Comparison of ENCODE assay signal across 14 cellular contexts in genomic region chr4:1708581-1708980, GRCh38. TPM values are rescaled to one million over a fixed set of nuclear protein-coding genes. Genes with fewer than 3 reads are reported as not detected.
DNase-seq lines count a peak whose midpoint lies in the region; ATAC-seq, FAIRE-seq and TF ChIP-seq lines count a peak whose summit lies in the region.
"Had no signal": no experiment of that assay in that cellular context is flagged by ENCODE, and none has a peak within 500 bp of the region (broad histone marks: within the 10 kb centered on the region; RNA-seq: fewer than 3 reads in every experiment).

No MANE protein-coding gene starts in this region.

- BruUV-seq in endothelial cell of umbilical vein (replicated peaks; lab: Mats Ljungman, UMichigan) = no TSS peak

- ATAC-seq in activated T-cell treated with anti-CD3 and anti-CD28 coated beads, Interleukin-2, amount 50 U/mL, for 4 hours = no peak
- ATAC-seq in stimulated activated effector memory CD8-positive, alpha-beta T cell treated with anti-CD3 and anti-CD28 coated beads, Interleukin-12 subunit alpha, Interleukin-12 subunit beta, amount 100 ng/mL, for 72 hours = no peak
- no peak for ATAC-seq in GM21528 (IDR thresholded peaks at IDR 0.05; ENCODE audit: low FRiP score, unreplicated experiment)

- H3K36me3 ChIP-seq in endothelial cell of umbilical vein (ENCODE audit: control insufficient read depth in 2 of 2, extremely low read depth in 1 of 2, insufficient read depth in 2 of 2, low read length in 2 of 2) = peaks cover 4 to 5% of the 10 kb centered on the region in 2 experiments

- H3K4me3 ChIP-seq in endothelial cell of umbilical vein (replicated peaks in 1 of 3; ENCODE audit: insufficient read depth in 1 of 3, low read depth in 1 of 3, low read length in 3 of 3) = no peak overlapping the region
- H3K4me3 ChIP-seq: SJSA1 had no signal

- no peaks in the 10 kb centered on the region for H3K27me3 Mint-ChIP-seq in activated T-cell treated with anti-CD3 and anti-CD28 coated beads, Interleukin-2, amount 50 U/mL, for 4 hours (ENCODE audit: low read depth)

- H3K4me2 ChIP-seq in endothelial cell of umbilical vein (ENCODE audit: insufficient read depth, low read length) = no peak overlapping the region

- FAIRE-seq in endothelial cell of umbilical vein (lab: Jason Lieb, UNC) = peak; percentile 15

- no peak overlapping the region for H3K9ac ChIP-seq in endothelial cell of umbilical vein (replicated peaks; ENCODE audit: extremely low read depth, insufficient read depth, low read length)

- no peak overlapping the region for H3K27ac ChIP-seq in endothelial cell of umbilical vein (ENCODE audit: insufficient read depth, low read depth, low read length)
- H3K27ac ChIP-seq: SJSA1 had no signal

- H3K4me1 ChIP-seq in endothelial cell of umbilical vein (ENCODE audit: control insufficient read depth, extremely low read depth, insufficient read depth, low read length) = peaks cover 16% of the 10 kb centered on the region

- no peaks in the 10 kb centered on the region for H3K9me3 Mint-ChIP-seq in activated T-cell treated with anti-CD3 and anti-CD28 coated beads, Interleukin-2, amount 50 U/mL, for 4 hours
- no peaks in the 10 kb centered on the region for H3K9me3 Mint-ChIP-seq in stimulated activated effector memory CD8-positive, alpha-beta T cell treated with anti-CD3 and anti-CD28 coated beads, Interleukin-12 subunit alpha, Interleukin-12 subunit beta, amount 100 ng/mL, for 72 hours

- no peaks in the 10 kb centered on the region for H3K9me3 ChIP-seq in endothelial cell of umbilical vein (replicated peaks; ENCODE audit: control insufficient read depth, insufficient read depth, low read length)
- H3K9me3 ChIP-seq: SJSA1 had no signal

- DNase-seq in activated T-cell treated with anti-CD3 and anti-CD28 coated beads, Interleukin-2, amount 50 U/mL, for 4 hours = no peak
- DNase-seq in activated T-cell treated with anti-CD3 and anti-CD28 coated beads, Interleukin-2, amount 50 U/mL, for 1 hour = no peak
- DNase-seq in endothelial cell of umbilical vein (ENCODE audit: low read depth, low spot score) (no peak), amygdala (lab: John Stamatoyannopoulos, UW) (no peak), nucleus accumbens (lab: John Stamatoyannopoulos, UW) (no peak)
- DNase-seq in stimulated activated effector memory CD8-positive, alpha-beta T cell treated with anti-CD3 and anti-CD28 coated beads, Interleukin-12 subunit alpha, Interleukin-12 subunit beta, amount 100 ng/mL, for 72 hours (ENCODE audit: low spot score in 2 of 2) = no peak
- DNase-seq: DMS153; mammary epithelial cell; NCI-H2081 treated with DMSO at 0.1 percent for 48 hours; NK-92 treated with Interleukin-12 subunit alpha and Interleukin-12 subunit beta, amount 100 ng/mL, for 24 hours; substantia nigra had no signal

- H3K27me3 ChIP-seq in endothelial cell of umbilical vein (ENCODE audit: control insufficient read depth in 2 of 2, insufficient read depth in 2 of 2, low read length in 2 of 2) = no peaks in the 10 kb centered on the region
- H3K27me3 ChIP-seq: SJSA1 had no signal

- CTCF ChIA-PET in endothelial cell of umbilical vein (lab: Charles Lee) = interaction anchor here (0.6 to 3.9 kb wide), 5 partner anchors 15 to 615 kb away, joined by 3 to 49 read pairs (median 4); no protein-coding TSS in a partner anchor

- H4K20me1 ChIP-seq in endothelial cell of umbilical vein (replicated peaks; ENCODE audit: control insufficient read depth, extremely low read depth, insufficient read depth, low read length) = no peaks in the 10 kb centered on the region

- no peak overlapping the region for H2AFZ ChIP-seq in endothelial cell of umbilical vein (ENCODE audit: low read depth, low read length)

- TF ChIP-seq CTCF in endothelial cell of umbilical vein (IDR thresholded peaks at IDR 0.05; ENCODE audit: extremely low read depth in 1 of 2, insufficient read depth in 1 of 2, low read depth in 1 of 2, low read length in 2 of 2) = no peak

- peak overlapping the region; percentile 94 for H3K27ac Mint-ChIP-seq in stimulated activated effector memory CD8-positive, alpha-beta T cell treated with anti-CD3 and anti-CD28 coated beads, Interleukin-12 subunit alpha, Interleukin-12 subunit beta, amount 100 ng/mL, for 72 hours

- H3K4me1 Mint-ChIP-seq in activated T-cell treated with anti-CD3 and anti-CD28 coated beads, Interleukin-2, amount 50 U/mL, for 4 hours (ENCODE audit: low read depth) = peaks cover 47% of the 10 kb centered on the region
- H3K4me1 Mint-ChIP-seq in stimulated activated effector memory CD8-positive, alpha-beta T cell treated with anti-CD3 and anti-CD28 coated beads, Interleukin-12 subunit alpha, Interleukin-12 subunit beta, amount 100 ng/mL, for 72 hours = peaks cover 44% of the 10 kb centered on the region

- dilution Hi-C loops in endothelial cell of umbilical vein (cut with MboI; ENCODE audit: extremely low pct_ligation_motif_present, low sequenced_read_pairs) = no loop called here

- no peaks in the 10 kb centered on the region for H3K9me1 ChIP-seq in endothelial cell of umbilical vein (replicated peaks; ENCODE audit: control insufficient read depth, extremely low read depth, insufficient read depth, low read length)

- H3K36me3 Mint-ChIP-seq in activated T-cell treated with anti-CD3 and anti-CD28 coated beads, Interleukin-2, amount 50 U/mL, for 4 hours (ENCODE audit: insufficient read depth) = peaks cover 36% of the 10 kb centered on the region
- H3K36me3 Mint-ChIP-seq in stimulated activated effector memory CD8-positive, alpha-beta T cell treated with anti-CD3 and anti-CD28 coated beads, Interleukin-12 subunit alpha, Interleukin-12 subunit beta, amount 100 ng/mL, for 72 hours = peaks cover 94% of the 10 kb centered on the region

- intact Hi-C loops in endothelial cell of umbilical vein (cut with micrococcal nuclease) = no loop called here

- H3K79me2 ChIP-seq in endothelial cell of umbilical vein (ENCODE audit: control insufficient read depth, insufficient read depth, low read length) = peaks cover 81% of the 10 kb centered on the region

- peak overlapping the region; percentile 40 for H3K4me3 Mint-ChIP-seq in activated T-cell treated with anti-CD3 and anti-CD28 coated beads, Interleukin-2, amount 50 U/mL, for 4 hours
- H3K4me3 Mint-ChIP-seq in stimulated activated effector memory CD8-positive, alpha-beta T cell treated with anti-CD3 and anti-CD28 coated beads, Interleukin-12 subunit alpha, Interleukin-12 subunit beta, amount 100 ng/mL, for 72 hours = peak overlapping the region; percentile 98

- TF ChIP-seq POLR2A in endothelial cell of umbilical vein (IDR thresholded peaks at IDR 0.05; ENCODE audit: low read depth, low read length) = no peak

- POLR2A ChIA-PET in endothelial cell of umbilical vein (lab: Charles Lee) = interaction anchor here (0.6 kb wide), 1 partner anchor 34 kb away, joined by 7 read pairs; no protein-coding TSS in a partner anchor

RNA-seq across cellular contexts. Expression of gene SLBP, which starts 3.5 kb away (rescaled TPM):
- 100 to 1,000 TPM; 131 to 171 (median 147) TPM for total RNA-seq in activated T-cell treated with anti-CD3 and anti-CD28 coated beads, Interleukin-2, amount 50 U/mL, for 4 hours
- 70.9 TPM for polyA plus RNA-seq in PFSK-1 (2012; ENCODE audit: insufficient read length, low read depth)
- 62.7 and 63.1 TPM in 2 replicates for total RNA-seq in endothelial cell of umbilical vein
- polyA plus RNA-seq in endothelial cell of umbilical vein = 41.2 and 48.3 TPM in 2 replicates
- 57.1 and 65.0 TPM in 2 replicates for polyA plus RNA-seq in endothelial cell of umbilical vein (2011; cell fraction: cytosol; rRNA removed)
- 37.7 and 48.4 TPM in 2 replicates for polyA plus RNA-seq in endothelial cell of umbilical vein (2011; cell fraction: nucleus; rRNA removed)
- 53.0 and 69.2 TPM in 2 replicates for polyA plus RNA-seq in endothelial cell of umbilical vein (2012)
- 27.3 and 28.7 TPM in 2 replicates for polyA minus RNA-seq in endothelial cell of umbilical vein
- polyA minus RNA-seq in endothelial cell of umbilical vein (2011; cell fraction: cytosol; rRNA and poly(A)+ RNA removed) = 42.8 TPM
- 12.9 and 13.2 TPM in 2 replicates for polyA minus RNA-seq in endothelial cell of umbilical vein (2011; cell fraction: nucleus; rRNA and poly(A)+ RNA removed)

RNA-seq across cellular contexts. Expression of gene TMEM129, which starts 12.5 kb away (rescaled TPM):
- total RNA-seq in activated T-cell treated with anti-CD3 and anti-CD28 coated beads, Interleukin-2, amount 50 U/mL, for 4 hours = 10 to 100 TPM; 17.4 to 21.8 (median 17.6) TPM
- 32.5 TPM for polyA plus RNA-seq in PFSK-1 (2012; ENCODE audit: insufficient read length, low read depth)
- total RNA-seq in endothelial cell of umbilical vein = 23.2 and 24.8 TPM in 2 replicates
- 33.2 and 53.7 TPM in 2 replicates for polyA plus RNA-seq in endothelial cell of umbilical vein
- 19.8 and 29.5 TPM in 2 replicates for polyA plus RNA-seq in endothelial cell of umbilical vein (2011; cell fraction: cytosol; rRNA removed)
- polyA plus RNA-seq in endothelial cell of umbilical vein (2011; cell fraction: nucleus; rRNA removed) = 22.0 and 24.0 TPM in 2 replicates
- polyA plus RNA-seq in endothelial cell of umbilical vein (2012) = 11.7 and 14.3 TPM in 2 replicates
- 15.1 and 18.8 TPM in 2 replicates for polyA minus RNA-seq in endothelial cell of umbilical vein
- polyA minus RNA-seq in endothelial cell of umbilical vein (2011; cell fraction: cytosol; rRNA and poly(A)+ RNA removed) = 10.2 TPM
- 7.0 and 9.7 TPM in 2 replicates for polyA minus RNA-seq in endothelial cell of umbilical vein (2011; cell fraction: nucleus; rRNA and poly(A)+ RNA removed)

RNA-seq across cellular contexts. Expression of gene TACC3, which starts 12.7 kb away (rescaled TPM):
- 10 to 100 TPM; 53.1 to 75.0 (median 69.3) TPM for total RNA-seq in activated T-cell treated with anti-CD3 and anti-CD28 coated beads, Interleukin-2, amount 50 U/mL, for 4 hours
- polyA plus RNA-seq in PFSK-1 (2012; ENCODE audit: insufficient read length, low read depth) = 72.0 TPM
- 123 and 135 TPM in 2 replicates for total RNA-seq in endothelial cell of umbilical vein
- 41.2 and 54.5 TPM in 2 replicates for polyA plus RNA-seq in endothelial cell of umbilical vein
- 56.0 and 64.2 TPM in 2 replicates for polyA plus RNA-seq in endothelial cell of umbilical vein (2011; cell fraction: cytosol; rRNA removed)
- 132 and 166 TPM in 2 replicates for polyA plus RNA-seq in endothelial cell of umbilical vein (2011; cell fraction: nucleus; rRNA removed)
- 32.3 and 77.6 TPM in 2 replicates for polyA plus RNA-seq in endothelial cell of umbilical vein (2012)
- polyA minus RNA-seq in endothelial cell of umbilical vein = 18.0 and 19.3 TPM in 2 replicates
- polyA minus RNA-seq in endothelial cell of umbilical vein (2011; cell fraction: cytosol; rRNA and poly(A)+ RNA removed) = 23.2 TPM
- polyA minus RNA-seq in endothelial cell of umbilical vein (2011; cell fraction: nucleus; rRNA and poly(A)+ RNA removed) = 28.0 and 30.7 TPM in 2 replicates

RNA-seq across cellular contexts. Expression of gene FAM53A, which starts 24.5 kb away (rescaled TPM):
- 1 to 10 TPM; 1.3 to 4.0 (median 1.6) TPM for total RNA-seq in activated T-cell treated with anti-CD3 and anti-CD28 coated beads, Interleukin-2, amount 50 U/mL, for 4 hours
- 1.3 TPM for polyA plus RNA-seq in PFSK-1 (2012; ENCODE audit: insufficient read length, low read depth)
- total RNA-seq in endothelial cell of umbilical vein = 1.3 and 1.7 TPM in 2 replicates
- polyA plus RNA-seq in endothelial cell of umbilical vein = 1.3 and 1.8 TPM in 2 replicates
- 0.83 and 1.6 TPM in 2 replicates for polyA plus RNA-seq in endothelial cell of umbilical vein (2011; cell fraction: cytosol; rRNA removed)
- polyA plus RNA-seq in endothelial cell of umbilical vein (2011; cell fraction: nucleus; rRNA removed) = 2.0 and 2.8 TPM in 2 replicates
- polyA plus RNA-seq in endothelial cell of umbilical vein (2012) = 0.25 and 1.3 TPM in 2 replicates
- 0.45 and 0.75 TPM in 2 replicates for polyA minus RNA-seq in endothelial cell of umbilical vein
- 1.7 TPM for polyA minus RNA-seq in endothelial cell of umbilical vein (2011; cell fraction: cytosol; rRNA and poly(A)+ RNA removed)
- polyA minus RNA-seq in endothelial cell of umbilical vein (2011; cell fraction: nucleus; rRNA and poly(A)+ RNA removed) = 1.5 and 1.9 TPM in 2 replicates
